In the genomic region with DNA sequence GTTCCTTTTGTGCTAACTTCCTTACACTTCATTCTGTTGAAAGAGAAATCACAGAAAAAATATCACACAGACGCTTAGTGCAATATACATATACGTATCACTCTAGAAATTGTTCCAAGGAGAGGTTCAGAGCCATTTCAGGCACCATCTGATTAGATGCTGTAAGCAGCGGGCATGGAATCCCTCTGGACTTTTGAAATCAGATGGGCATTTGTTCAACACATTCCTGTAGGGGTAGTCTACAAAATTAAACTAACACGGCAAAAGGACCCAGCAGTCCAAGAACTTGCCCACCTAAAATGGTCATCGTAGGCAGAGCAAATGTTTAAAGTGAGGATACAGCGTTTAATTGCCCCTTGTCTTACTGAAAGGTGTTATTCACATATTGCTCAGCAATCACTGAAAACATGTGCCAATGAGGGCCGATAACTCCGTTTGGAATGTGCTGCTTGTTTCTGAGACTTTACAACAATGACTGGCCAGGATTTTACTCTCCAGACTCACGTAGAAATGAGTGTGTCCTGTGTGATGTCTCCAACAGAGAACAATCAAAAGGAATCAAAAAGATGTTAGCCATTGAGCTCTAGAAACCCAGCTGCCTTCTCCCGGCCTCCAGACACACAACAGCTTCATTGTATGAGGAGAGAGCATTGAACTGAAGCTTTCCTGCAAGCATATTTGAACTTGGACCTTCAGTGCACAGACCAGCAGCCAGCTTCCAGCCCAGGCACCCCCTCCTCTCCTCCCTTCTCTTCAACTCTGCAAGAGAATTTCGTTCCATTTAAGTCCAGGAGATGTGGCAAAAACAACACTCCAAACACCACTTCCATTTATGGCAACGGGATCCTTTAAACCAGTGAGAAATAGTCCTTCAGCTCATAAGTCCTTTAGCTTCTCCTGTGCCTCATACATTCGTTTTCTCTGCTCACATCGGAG, we compare ENCODE assay signal across 1 cellular context.
A peak's percentile ranks its signal among the peaks of the same experiment; 100 is the strongest.
TF ChIP-seq lines count a peak whose summit lies in the region.

No MANE protein-coding gene starts in this region.

TF ChIP-seq in HepG2, 621 proteins besides CTCF, POLR2A, EP300 and RAD21 (continued from another document and continues in another):
- TF ChIP-seq HNF4G (IDR thresholded peaks at IDR 0.05; ENCODE audit: borderline replicate concordance, low read depth, low read length) (peak; percentile 84; the same call in 1 of the 2 replicates), HNF4G (CRISPR knock-in tag; IDR thresholded peaks at IDR 0.05; ENCODE audit: borderline replicate concordance, low read depth) (peak; percentile 78; the same call in 1 of the 2 replicates), LRRFIP1 (CRISPR knock-in tag; conservative IDR thresholded peaks at IDR 0.05) (no peak), MBNL3 (CRISPR knock-in tag; conservative IDR thresholded peaks at IDR 0.05) (no peak), ZNF616 (CRISPR knock-in tag; IDR thresholded peaks at IDR 0.05; ENCODE audit: low read depth) (no peak), DPF2 (CRISPR knock-in tag; IDR thresholded peaks at IDR 0.05; ENCODE audit: borderline replicate concordance, low read depth) (peak; percentile 25; the same call in 1 of the 2 replicates), CENPT (CRISPR knock-in tag; IDR thresholded peaks at IDR 0.05; ENCODE audit: low read depth) (no peak), ZNF292 (CRISPR knock-in tag; IDR thresholded peaks at IDR 0.05; ENCODE audit: borderline replicate concordance, low read depth) (peak; percentile 96), SP2 (CRISPR knock-in tag; IDR thresholded peaks at IDR 0.05) (no peak), NFYB (CRISPR knock-in tag; IDR thresholded peaks at IDR 0.05) (no peak), ZBTB39 (CRISPR knock-in tag; IDR thresholded peaks at IDR 0.05) (no peak), ZNF432 (CRISPR knock-in tag; IDR thresholded peaks at IDR 0.05; ENCODE audit: borderline replicate concordance) (no peak), ZNF33B (CRISPR knock-in tag; IDR thresholded peaks at IDR 0.05) (no peak), ZNF781 (CRISPR knock-in tag; IDR thresholded peaks at IDR 0.05; ENCODE audit: borderline replicate concordance, not compliant biosample characterization) (no peak), KDM3A (CRISPR knock-in tag; IDR thresholded peaks at IDR 0.05; ENCODE audit: low read depth) (0 out of 2 replicates have a peak, but pooled peaks have one; percentile 50), FOXJ3 (CRISPR knock-in tag; IDR thresholded peaks at IDR 0.05; ENCODE audit: borderline replicate concordance) (no peak; the same call in 1 of the 2 replicates), TBX2 (CRISPR knock-in tag; IDR thresholded peaks at IDR 0.05; ENCODE audit: borderline replicate concordance) (peak; percentile 91), ZNF878 (CRISPR knock-in tag; IDR thresholded peaks at IDR 0.05) (no peak), NFKB2 (CRISPR knock-in tag; IDR thresholded peaks at IDR 0.05; ENCODE audit: borderline replicate concordance) (no peak), GLI4 (CRISPR knock-in tag; IDR thresholded peaks at IDR 0.05; ENCODE audit: borderline replicate concordance) (no peak), U2AF2 (IDR thresholded peaks at IDR 0.05; ENCODE audit: low read depth, low read length) (no peak), SP5 (CRISPR knock-in tag; IDR thresholded peaks at IDR 0.05; ENCODE audit: borderline replicate concordance, low read depth) (no peak), ZNF431 (CRISPR knock-in tag; IDR thresholded peaks at IDR 0.05; ENCODE audit: borderline replicate concordance, low read depth) (no peak), NKX3-1 (CRISPR knock-in tag; IDR thresholded peaks at IDR 0.05) (no peak), ZNF136 (CRISPR knock-in tag; IDR thresholded peaks at IDR 0.05; ENCODE audit: low read depth) (no peak), ISX (CRISPR knock-in tag; conservative IDR thresholded peaks at IDR 0.05) (no peak), FOXM1 (CRISPR knock-in tag; IDR thresholded peaks at IDR 0.05) (no peak), ZNF775 (CRISPR knock-in tag; IDR thresholded peaks at IDR 0.05; ENCODE audit: borderline replicate concordance) (no peak), CCAR2 (optimal IDR thresholded peaks at IDR 0.05; ENCODE audit: low read depth, low read length) (no peak), SMAD3 (CRISPR knock-in tag; IDR thresholded peaks at IDR 0.05) (no peak), IRF2 (CRISPR knock-in tag; IDR thresholded peaks at IDR 0.05) (peak; percentile 74; the same call in 1 of the 2 replicates), ZNF678 (CRISPR knock-in tag; IDR thresholded peaks at IDR 0.05) (no peak), ZBTB7B (CRISPR knock-in tag; IDR thresholded peaks at IDR 0.05) (no peak), ZSCAN25 (CRISPR knock-in tag; IDR thresholded peaks at IDR 0.05) (peak; percentile 59; the same call in 1 of the 2 replicates), ZNF572 (CRISPR knock-in tag; IDR thresholded peaks at IDR 0.05) (no peak), ZNF564 (CRISPR knock-in tag; IDR thresholded peaks at IDR 0.05) (no peak), ZNF549 (CRISPR knock-in tag; IDR thresholded peaks at IDR 0.05) (no peak), KMT2B (CRISPR knock-in tag; IDR thresholded peaks at IDR 0.05) (peak; percentile 26; the same call in 1 of the 2 replicates), IRX3 (CRISPR knock-in tag; IDR thresholded peaks at IDR 0.05; ENCODE audit: borderline replicate concordance, low read depth) (no peak), RFXANK (CRISPR knock-in tag; IDR thresholded peaks at IDR 0.05) (no peak)
- TF ChIP-seq, protein P1, sequence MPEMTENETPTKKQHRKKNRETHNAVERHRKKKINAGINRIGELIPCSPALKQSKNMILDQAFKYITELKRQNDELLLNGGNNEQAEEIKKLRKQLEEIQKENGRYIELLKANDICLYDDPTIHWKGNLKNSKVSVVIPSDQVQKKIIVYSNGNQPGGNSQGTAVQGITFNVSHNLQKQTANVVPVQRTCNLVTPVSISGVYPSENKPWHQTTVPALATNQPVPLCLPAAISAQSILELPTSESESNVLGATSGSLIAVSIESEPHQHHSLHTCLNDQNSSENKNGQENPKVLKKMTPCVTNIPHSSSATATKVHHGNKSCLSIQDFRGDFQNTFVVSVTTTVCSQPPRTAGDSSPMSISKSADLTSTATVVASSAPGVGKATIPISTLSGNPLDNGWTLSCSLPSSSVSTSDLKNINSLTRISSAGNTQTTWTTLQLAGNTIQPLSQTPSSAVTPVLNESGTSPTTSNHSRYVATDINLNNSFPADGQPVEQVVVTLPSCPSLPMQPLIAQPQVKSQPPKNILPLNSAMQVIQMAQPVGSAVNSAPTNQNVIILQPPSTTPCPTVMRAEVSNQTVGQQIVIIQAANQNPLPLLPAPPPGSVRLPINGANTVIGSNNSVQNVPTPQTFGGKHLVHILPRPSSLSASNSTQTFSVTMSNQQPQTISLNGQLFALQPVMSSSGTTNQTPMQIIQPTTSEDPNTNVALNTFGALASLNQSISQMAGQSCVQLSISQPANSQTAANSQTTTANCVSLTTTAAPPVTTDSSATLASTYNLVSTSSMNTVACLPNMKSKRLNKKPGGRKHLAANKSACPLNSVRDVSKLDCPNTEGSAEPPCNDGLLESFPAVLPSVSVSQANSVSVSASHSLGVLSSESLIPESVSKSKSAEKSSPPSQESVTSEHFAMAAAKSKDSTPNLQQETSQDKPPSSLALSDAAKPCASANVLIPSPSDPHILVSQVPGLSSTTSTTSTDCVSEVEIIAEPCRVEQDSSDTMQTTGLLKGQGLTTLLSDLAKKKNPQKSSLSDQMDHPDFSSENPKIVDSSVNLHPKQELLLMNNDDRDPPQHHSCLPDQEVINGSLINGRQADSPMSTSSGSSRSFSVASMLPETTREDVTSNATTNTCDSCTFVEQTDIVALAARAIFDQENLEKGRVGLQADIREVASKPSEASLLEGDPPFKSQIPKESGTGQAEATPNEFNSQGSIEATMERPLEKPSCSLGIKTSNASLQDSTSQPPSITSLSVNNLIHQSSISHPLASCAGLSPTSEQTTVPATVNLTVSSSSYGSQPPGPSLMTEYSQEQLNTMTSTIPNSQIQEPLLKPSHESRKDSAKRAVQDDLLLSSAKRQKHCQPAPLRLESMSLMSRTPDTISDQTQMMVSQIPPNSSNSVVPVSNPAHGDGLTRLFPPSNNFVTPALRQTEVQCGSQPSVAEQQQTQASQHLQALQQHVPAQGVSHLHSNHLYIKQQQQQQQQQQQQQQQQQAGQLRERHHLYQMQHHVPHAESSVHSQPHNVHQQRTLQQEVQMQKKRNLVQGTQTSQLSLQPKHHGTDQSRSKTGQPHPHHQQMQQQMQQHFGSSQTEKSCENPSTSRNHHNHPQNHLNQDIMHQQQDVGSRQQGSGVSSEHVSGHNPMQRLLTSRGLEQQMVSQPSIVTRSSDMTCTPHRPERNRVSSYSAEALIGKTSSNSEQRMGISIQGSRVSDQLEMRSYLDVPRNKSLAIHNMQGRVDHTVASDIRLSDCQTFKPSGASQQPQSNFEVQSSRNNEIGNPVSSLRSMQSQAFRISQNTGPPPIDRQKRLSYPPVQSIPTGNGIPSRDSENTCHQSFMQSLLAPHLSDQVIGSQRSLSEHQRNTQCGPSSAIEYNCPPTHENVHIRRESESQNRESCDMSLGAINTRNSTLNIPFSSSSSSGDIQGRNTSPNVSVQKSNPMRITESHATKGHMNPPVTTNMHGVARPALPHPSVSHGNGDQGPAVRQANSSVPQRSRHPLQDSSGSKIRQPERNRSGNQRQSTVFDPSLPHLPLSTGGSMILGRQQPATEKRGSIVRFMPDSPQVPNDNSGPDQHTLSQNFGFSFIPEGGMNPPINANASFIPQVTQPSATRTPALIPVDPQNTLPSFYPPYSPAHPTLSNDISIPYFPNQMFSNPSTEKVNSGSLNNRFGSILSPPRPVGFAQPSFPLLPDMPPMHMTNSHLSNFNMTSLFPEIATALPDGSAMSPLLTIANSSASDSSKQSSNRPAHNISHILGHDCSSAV (CRISPR knock-in tag; IDR thresholded peaks at IDR 0.05; ENCODE audit: borderline replicate concordance), result no peak
- TF ChIP-seq, protein P2, sequence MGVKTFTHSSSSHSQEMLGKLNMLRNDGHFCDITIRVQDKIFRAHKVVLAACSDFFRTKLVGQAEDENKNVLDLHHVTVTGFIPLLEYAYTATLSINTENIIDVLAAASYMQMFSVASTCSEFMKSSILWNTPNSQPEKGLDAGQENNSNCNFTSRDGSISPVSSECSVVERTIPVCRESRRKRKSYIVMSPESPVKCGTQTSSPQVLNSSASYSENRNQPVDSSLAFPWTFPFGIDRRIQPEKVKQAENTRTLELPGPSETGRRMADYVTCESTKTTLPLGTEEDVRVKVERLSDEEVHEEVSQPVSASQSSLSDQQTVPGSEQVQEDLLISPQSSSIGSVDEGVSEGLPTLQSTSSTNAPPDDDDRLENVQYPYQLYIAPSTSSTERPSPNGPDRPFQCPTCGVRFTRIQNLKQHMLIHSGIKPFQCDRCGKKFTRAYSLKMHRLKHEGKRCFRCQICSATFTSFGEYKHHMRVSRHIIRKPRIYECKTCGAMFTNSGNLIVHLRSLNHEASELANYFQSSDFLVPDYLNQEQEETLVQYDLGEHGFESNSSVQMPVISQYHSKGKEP (CRISPR knock-in tag; IDR thresholded peaks at IDR 0.05), result no peak
- TF ChIP-seq, protein P3, sequence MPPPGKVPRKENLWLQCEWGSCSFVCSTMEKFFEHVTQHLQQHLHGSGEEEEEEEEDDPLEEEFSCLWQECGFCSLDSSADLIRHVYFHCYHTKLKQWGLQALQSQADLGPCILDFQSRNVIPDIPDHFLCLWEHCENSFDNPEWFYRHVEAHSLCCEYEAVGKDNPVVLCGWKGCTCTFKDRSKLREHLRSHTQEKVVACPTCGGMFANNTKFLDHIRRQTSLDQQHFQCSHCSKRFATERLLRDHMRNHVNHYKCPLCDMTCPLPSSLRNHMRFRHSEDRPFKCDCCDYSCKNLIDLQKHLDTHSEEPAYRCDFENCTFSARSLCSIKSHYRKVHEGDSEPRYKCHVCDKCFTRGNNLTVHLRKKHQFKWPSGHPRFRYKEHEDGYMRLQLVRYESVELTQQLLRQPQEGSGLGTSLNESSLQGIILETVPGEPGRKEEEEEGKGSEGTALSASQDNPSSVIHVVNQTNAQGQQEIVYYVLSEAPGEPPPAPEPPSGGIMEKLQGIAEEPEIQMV (CRISPR knock-in tag; IDR thresholded peaks at IDR 0.05; ENCODE audit: low read depth), result no peak
- TF ChIP-seq, protein P4, sequence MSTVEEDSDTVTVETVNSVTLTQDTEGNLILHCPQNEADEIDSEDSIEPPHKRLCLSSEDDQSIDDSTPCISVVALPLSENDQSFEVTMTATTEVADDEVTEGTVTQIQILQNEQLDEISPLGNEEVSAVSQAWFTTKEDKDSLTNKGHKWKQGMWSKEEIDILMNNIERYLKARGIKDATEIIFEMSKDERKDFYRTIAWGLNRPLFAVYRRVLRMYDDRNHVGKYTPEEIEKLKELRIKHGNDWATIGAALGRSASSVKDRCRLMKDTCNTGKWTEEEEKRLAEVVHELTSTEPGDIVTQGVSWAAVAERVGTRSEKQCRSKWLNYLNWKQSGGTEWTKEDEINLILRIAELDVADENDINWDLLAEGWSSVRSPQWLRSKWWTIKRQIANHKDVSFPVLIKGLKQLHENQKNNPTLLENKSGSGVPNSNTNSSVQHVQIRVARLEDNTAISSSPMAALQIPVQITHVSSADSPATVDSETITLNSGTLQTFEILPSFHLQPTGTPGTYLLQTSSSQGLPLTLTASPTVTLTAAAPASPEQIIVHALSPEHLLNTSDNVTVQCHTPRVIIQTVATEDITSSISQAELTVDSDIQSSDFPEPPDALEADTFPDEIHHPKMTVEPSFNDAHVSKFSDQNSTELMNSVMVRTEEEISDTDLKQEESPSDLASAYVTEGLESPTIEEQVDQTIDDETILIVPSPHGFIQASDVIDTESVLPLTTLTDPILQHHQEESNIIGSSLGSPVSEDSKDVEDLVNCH (CRISPR knock-in tag; IDR thresholded peaks at IDR 0.05), result no peak
